In genomic region chr12:6376079-6376941, GRCh38 we compare ENCODE assay signal across 8 cellular contexts. TPM values are rescaled to one million over a fixed set of nuclear protein-coding genes. Genes with fewer than 3 reads are reported as not detected.
A peak's percentile ranks its signal among the peaks of the same experiment; 100 is the strongest.
DNase-seq lines count a peak whose midpoint lies in the region; ATAC-seq and TF ChIP-seq lines count a peak whose summit lies in the region.

No MANE protein-coding gene starts in this region.

- H3K9ac ChIP-seq in mammary epithelial cell (ENCODE audit: insufficient read depth, low read length): peak overlapping the region; percentile 94

- peaks cover 41% of the 10 kb centered on the region for H3K4me1 ChIP-seq in mammary epithelial cell (ENCODE audit: insufficient read depth, low read length)
- H3K4me1 ChIP-seq in tibial nerve: peaks cover 5 to 92% (median 47%) of the 10 kb centered on the region in 4 donors

- peak overlapping the region; percentile 92 for H3K27ac ChIP-seq in mammary epithelial cell (ENCODE audit: insufficient read depth, low read depth, low read length)
- peak overlapping the region; percentile 61 to 95 (median 76) for H3K27ac ChIP-seq in tibial nerve

- peak overlapping the region; percentile 67 for H3K4me3 Mint-ChIP-seq in Calu3 (ENCODE audit: low read depth, unreplicated experiment)

- peaks cover 59% of the 10 kb centered on the region for H3K4me1 Mint-ChIP-seq in Calu3 (ENCODE audit: low read depth, unreplicated experiment)

- H3K4me3 ChIP-seq in mammary epithelial cell (replicated peaks in 1 of 3; ENCODE audit: insufficient read depth in 1 of 3, low read depth in 2 of 3, low read length in 3 of 3): peak overlapping the region; percentile 64 to 90 (median 87)
- H3K4me3 ChIP-seq in tibial nerve: peak overlapping the region in 1 of 4 donors; percentile 16

- H3K27me3 ChIP-seq in mammary epithelial cell (ENCODE audit: insufficient read depth, low read length): no peaks in the 10 kb centered on the region
- H3K27me3 ChIP-seq in tibial nerve: no peaks in the 10 kb centered on the region

- H4K20me1 ChIP-seq in mammary epithelial cell (ENCODE audit: insufficient read depth, low read length): no peaks in the 10 kb centered on the region

- H3K36me3 Mint-ChIP-seq in Calu3 (ENCODE audit: insufficient read depth, unreplicated experiment): peaks cover 42% of the 10 kb centered on the region

- intact Hi-C loops in Calu3 (cut with micrococcal nuclease; ENCODE audit: unreplicated experiment) (loop anchor here (10.0 kb wide), 2 partner anchors 52 to 162 kb away; no protein-coding TSS in a partner anchor), mammary epithelial cell (cut with micrococcal nuclease) (loop anchor here (1.0 to 10.0 kb wide), 4 partner anchors 8 to 314 kb away; partner anchors contain the start of gene LTBR)

- peak overlapping the region; percentile 91 for H3K4me2 ChIP-seq in mammary epithelial cell (ENCODE audit: insufficient read depth, low read depth, low read length)

- in situ Hi-C loops in mammary epithelial cell (cut with MboI; ENCODE audit: low sequenced_read_pairs in 2 of 2): no loop called here

- H3K27ac Mint-ChIP-seq in Calu3 (ENCODE audit: unreplicated experiment): peak overlapping the region; percentile 50

- no peaks in the 10 kb centered on the region for H3K9me3 Mint-ChIP-seq in Calu3 (ENCODE audit: low read depth, unreplicated experiment)

- H2AFZ ChIP-seq in mammary epithelial cell (ENCODE audit: low read depth, low read length): no peak overlapping the region

- dilution Hi-C loops in mammary epithelial cell (cut with HindIII; ENCODE audit: low sequenced_read_pairs): no loop called here

- ATAC-seq in left lobe of liver: peak; percentile 64

- CTCF ChIA-PET in Calu3 (lab: Charles Lee): interaction anchor here (0.8 to 1.2 kb wide), 3 partner anchors 21 to 89 kb away, joined by 3 to 4 read pairs (median 3); no protein-coding TSS in a partner anchor
- CTCF ChIA-PET in mammary epithelial cell (lab: Charles Lee; ENCODE audit: low non-redundant PET): interaction anchor here (0.5 to 1.3 kb wide), 2 partner anchors 40 to 81 kb away, joined by 7 to 43 read pairs; no protein-coding TSS in a partner anchor

- no peaks in the 10 kb centered on the region for H3K27me3 Mint-ChIP-seq in Calu3 (ENCODE audit: unreplicated experiment)

- TF ChIP-seq POLR2A in tibial nerve (IDR thresholded peaks at IDR 0.05): no peak

- peak; percentile 74 for DNase-seq in Calu3
- peak; percentile 84 for DNase-seq in LHCN-M2 (ENCODE audit: low read depth)
- DNase-seq in mammary epithelial cell: peak; percentile 90
- DNase-seq in left lobe of liver (ENCODE audit: low spot score): no peak
- DNase-seq in tibial nerve (ENCODE audit: low spot score in 2 of 2): peak in 1 of 2 donors; percentile 53
- no peak for DNase-seq in NCI-H187 (lab: John Stamatoyannopoulos, UW)
- no peak for DNase-seq in NCI-H446 (lab: John Stamatoyannopoulos, UW)
- DNase-seq in NCI-H128 (lab: John Stamatoyannopoulos, UW; ENCODE audit: unreplicated experiment): no peak

- peak; percentile 27 for TF ChIP-seq CTCF in Calu3 (IDR thresholded peaks at IDR 0.05; ENCODE audit: unreplicated experiment)
- peak; percentile 29 to 64 for TF ChIP-seq CTCF in mammary epithelial cell (conservative IDR thresholded peaks at IDR 0.05 in 1 of 2, IDR thresholded peaks at IDR 0.05 in 1 of 2; ENCODE audit: extremely low read depth in 1 of 2, insufficient read depth in 1 of 2, low read depth in 1 of 2, low read length in 2 of 2)
- peak; percentile 11 to 52 (median 37) for TF ChIP-seq CTCF in tibial nerve (IDR thresholded peaks at IDR 0.05)

- TF ChIP-seq EP300 in tibial nerve (IDR thresholded peaks at IDR 0.05): peak; percentile 48 to 77

- 1% methylated on average over 18 of the region's 20 CpGs for WGBS in mammary epithelial cell (ENCODE audit: low coverage, missing lambda C conversion rate)
- 38 to 45% methylated on average over 20 of the region's 20 CpGs for WGBS in tibial nerve, 2 donors

- no TSS peak for BruUV-seq in Calu3 (replicated peaks; lab: Mats Ljungman, UMichigan)
- no TSS peak for BruUV-seq in mammary epithelial cell (replicated peaks; lab: Mats Ljungman, UMichigan)

- no peaks in the 10 kb centered on the region for H3K9me3 ChIP-seq in mammary epithelial cell (replicated peaks; ENCODE audit: insufficient read depth, low read length)
- no peaks in the 10 kb centered on the region for H3K9me3 ChIP-seq in tibial nerve

- H3K79me2 ChIP-seq in mammary epithelial cell (ENCODE audit: insufficient read depth, low read length): peaks cover 47% of the 10 kb centered on the region

- no peaks in the 10 kb centered on the region for H3K36me3 ChIP-seq in mammary epithelial cell (ENCODE audit: insufficient read depth, low read length)
- no peaks in the 10 kb centered on the region for H3K36me3 ChIP-seq in tibial nerve

RNA-seq across cellular contexts. Expression of gene SCNN1A, which starts 0.9 kb away (rescaled TPM):
- 36.5 and 53.5 TPM in 2 replicates for total RNA-seq in Calu3 (2022)
- total RNA-seq in LHCN-M2 (2014; rRNA removed): 0.32 and 0.69 TPM in 2 replicates
- polyA plus RNA-seq in LHCN-M2 (2012): 1.8 TPM
- total RNA-seq in mammary epithelial cell: 100 to 1,000 TPM; 171 to 202 TPM
- 174 TPM for polyA plus RNA-seq in mammary epithelial cell
- 383 TPM for polyA minus RNA-seq in mammary epithelial cell
- 6.8 TPM for total RNA-seq in left lobe of liver
- total RNA-seq in tibial nerve: 10 to 100 TPM; 15.9 to 46.5 (median 18.8) TPM

RNA-seq across cellular contexts. Expression of gene LTBR, which starts 7.7 kb away (rescaled TPM):
- 165 and 167 TPM in 2 replicates for total RNA-seq in Calu3 (2022)
- total RNA-seq in LHCN-M2 (2014; rRNA removed): 152 and 184 TPM in 2 replicates
- polyA plus RNA-seq in LHCN-M2 (2012): 103 TPM
- total RNA-seq in mammary epithelial cell: 100 to 1,000 TPM; 134 to 149 TPM
- 119 TPM for polyA plus RNA-seq in mammary epithelial cell
- 89.5 TPM for polyA minus RNA-seq in mammary epithelial cell
- total RNA-seq in left lobe of liver: 106 TPM
- total RNA-seq in tibial nerve: 100 to 1,000 TPM; 119 to 234 (median 151) TPM

RNA-seq across cellular contexts. Expression of gene TNFRSF1A, which starts 34.4 kb away (rescaled TPM):
- 76.7 and 79.3 TPM in 2 replicates for total RNA-seq in Calu3 (2022)
- 177 and 233 TPM in 2 replicates for total RNA-seq in LHCN-M2 (2014; rRNA removed)
- 109 TPM for polyA plus RNA-seq in LHCN-M2 (2012)
- 100 to 1,000 TPM; 107 to 195 TPM for total RNA-seq in mammary epithelial cell
- polyA plus RNA-seq in mammary epithelial cell: 87.6 TPM
- polyA minus RNA-seq in mammary epithelial cell: 191 TPM
- 76.0 TPM for total RNA-seq in left lobe of liver
- 100 to 1,000 TPM; 196 to 437 (median 306) TPM for total RNA-seq in tibial nerve

Comparison
In these comparisons a context has a peak if more than half of its experiments do, and no peak if none do; other contexts are left out.
1. DNase-seq: peak in Calu3 (single experiment), LHCN-M2 (single experiment) and mammary epithelial cell (single experiment); none in left lobe of liver (single experiment), NCI-H187 (0 of 2), NCI-H446 (0 of 2) and NCI-H128 (single experiment).
2. Peak in every context shown above with its lines, with median percentiles within 50 percentile points of each other: CTCF ChIP-seq.